ENCODE assay signal across 1 cellular context in genomic region chr17:68760141-68760475, GRCh38.
TF ChIP-seq lines count a peak whose summit lies in the region.

No MANE protein-coding gene starts in this region.

TF ChIP-seq in HepG2, 621 proteins besides CTCF, POLR2A, EP300 and RAD21:
- TF ChIP-seq POGK (CRISPR knock-in tag; conservative IDR thresholded peaks at IDR 0.05) (0 out of 2 replicates have a peak, but pooled peaks have one; percentile 3), WIZ (CRISPR knock-in tag; IDR thresholded peaks at IDR 0.05) (peak; percentile 69), TCF12 (IDR thresholded peaks at IDR 0.05) (no peak), TCF12 (CRISPR knock-in tag; IDR thresholded peaks at IDR 0.05) (no peak; the same call in 1 of the 2 replicates), ZSCAN20 (CRISPR knock-in tag; IDR thresholded peaks at IDR 0.05; ENCODE audit: borderline replicate concordance) (0 out of 2 replicates have a peak, but pooled peaks have one; percentile 32), TRAFD1 (CRISPR knock-in tag; IDR thresholded peaks at IDR 0.05; ENCODE audit: borderline replicate concordance) (peak; percentile 5; the same call in 1 of the 2 replicates), AKNA (CRISPR knock-in tag; IDR thresholded peaks at IDR 0.05; ENCODE audit: borderline replicate concordance) (0 out of 2 replicates have a peak, but pooled peaks have one; percentile 65), ZMYM2 (CRISPR knock-in tag; IDR thresholded peaks at IDR 0.05) (0 out of 2 replicates have a peak, but pooled peaks have one; percentile 24), CREB1 (IDR thresholded peaks at IDR 0.05) (no peak), CREB1 (CRISPR knock-in tag; IDR thresholded peaks at IDR 0.05) (0 out of 2 replicates have a peak, but pooled peaks have one; percentile 9), ZNF773 (CRISPR knock-in tag; IDR thresholded peaks at IDR 0.05; ENCODE audit: borderline replicate concordance) (no peak), XBP1 (CRISPR knock-in tag; IDR thresholded peaks at IDR 0.05) (0 out of 2 replicates have a peak, but pooled peaks have one; percentile 40)
